In genomic region chr10:21214329-21214728, GRCh38 we compare ENCODE assay signal across 30 cellular contexts.
"Had no signal": no experiment of that assay in that cellular context is flagged by ENCODE, and none has a peak within 500 bp of the region (broad histone marks: within the 10 kb centered on the region; RNA-seq: fewer than 3 reads in every experiment).

No MANE protein-coding gene starts in this region.

- H3K27me3 ChIP-seq: left lung, pancreas, sigmoid colon, tibial nerve, upper lobe of left lung had no signal

- H3K27ac Mint-ChIP-seq: immature natural killer cell; mesothelial cell of epicardium; naive thymus-derived CD4-positive, alpha-beta T cell; natural killer cell treated with Interleukin-12 subunit alpha and Interleukin-12 subunit beta and Interleukin-15 and Interleukin-18, amount 100 ng/mL, for 72 hours; stimulated activated memory B cell treated with anti-CD40 and anti-IgM and Interleukin-4, amounts not matched to agents 10 μg/mL and 1 μg/mL and 100 μg/mL, for 72 hours; stimulated activated naive CD8-positive, alpha-beta T cell treated with anti-CD3 and anti-CD28 coated beads, Interleukin-15, amount 100 ng/mL, for 72 hours had no signal

- H3K27me3 Mint-ChIP-seq: stimulated activated memory B cell treated with anti-CD40 and anti-IgM and Interleukin-4, amounts not matched to agents 10 μg/mL and 1 μg/mL and 100 μg/mL, for 72 hours had no signal

- H3K9me3 ChIP-seq: left lung, lower lobe of right lung, pancreas, prostate gland, sigmoid colon, upper lobe of left lung had no signal

- H3K9me3 Mint-ChIP-seq: immature natural killer cell; natural killer cell treated with Interleukin-12 subunit alpha and Interleukin-12 subunit beta and Interleukin-15 and Interleukin-18, amount 100 ng/mL, for 72 hours; stimulated activated memory B cell treated with anti-CD40 and anti-IgM and Interleukin-4, amounts not matched to agents 10 μg/mL and 1 μg/mL and 100 μg/mL, for 72 hours; stimulated activated naive CD8-positive, alpha-beta T cell treated with anti-CD3 and anti-CD28 coated beads, Interleukin-15, amount 100 ng/mL, for 72 hours had no signal

- H3K4me1 Mint-ChIP-seq: immature natural killer cell; naive thymus-derived CD4-positive, alpha-beta T cell; stimulated activated memory B cell treated with anti-CD40 and anti-IgM and Interleukin-4, amounts not matched to agents 10 μg/mL and 1 μg/mL and 100 μg/mL, for 72 hours; stimulated activated naive CD8-positive, alpha-beta T cell treated with anti-CD3 and anti-CD28 coated beads, Interleukin-15, amount 100 ng/mL, for 72 hours had no signal

- H3K36me3 Mint-ChIP-seq: immature natural killer cell; mesothelial cell of epicardium; naive thymus-derived CD4-positive, alpha-beta T cell; natural killer cell treated with Interleukin-12 subunit alpha and Interleukin-12 subunit beta and Interleukin-15 and Interleukin-18, amount 100 ng/mL, for 72 hours; stimulated activated memory B cell treated with anti-CD40 and anti-IgM and Interleukin-4, amounts not matched to agents 10 μg/mL and 1 μg/mL and 100 μg/mL, for 72 hours had no signal

- H3K27ac ChIP-seq: left lung, lower lobe of right lung, pancreas, prostate gland, sigmoid colon, tibial nerve, upper lobe of left lung had no signal

- H3K36me3 ChIP-seq: left lung, lower lobe of right lung, pancreas, prostate gland, sigmoid colon, tibial nerve, upper lobe of left lung had no signal

- H3K4me3 ChIP-seq: left lung, lower lobe of right lung, pancreas, prostate gland, sigmoid colon, smooth muscle cell, tibial nerve, upper lobe of left lung had no signal

- ATAC-seq: left colon; left lung; lower lobe of right lung; naive thymus-derived CD4-positive, alpha-beta T cell; natural killer cell treated with Interleukin-12 subunit alpha and Interleukin-12 subunit beta and Interleukin-15 and Interleukin-18, amount 100 ng/mL, for 72 hours; pancreas; right cardiac atrium; stimulated activated memory B cell treated with anti-CD40 and anti-IgM and Interleukin-4, amounts not matched to agents 10 μg/mL and 1 μg/mL and 100 μg/mL, for 72 hours; stimulated activated naive CD8-positive, alpha-beta T cell treated with anti-CD3 and anti-CD28 coated beads, Interleukin-15, amount 100 ng/mL, for 72 hours had no signal

- H3K4me1 ChIP-seq: left lung, lower lobe of right lung, pancreas, prostate gland, sigmoid colon had no signal

- DNase-seq: hypothalamus; immature natural killer cell; kidney; left colon; left lung; lower lobe of right lung; mammary epithelial cell; mesenchymal stem cell; naive thymus-derived CD4-positive, alpha-beta T cell; nucleus accumbens; pancreas; posterior cingulate gyrus; retina; right cardiac atrium; sigmoid colon; stimulated activated CD4-positive, alpha-beta T cell treated with anti-CD3 and anti-CD28 coated beads, Interleukin-1b, Interleukin-23, amount 100 ng/mL, for 48 hours; stimulated activated CD4-positive, alpha-beta T cell treated with anti-CD3 and anti-CD28 coated beads, Interleukin-2, amount 100 ng/mL, for 48 hours; stimulated activated CD4-positive, alpha-beta T cell treated with anti-CD3 and anti-CD28 coated beads, Interleukin-4, amount 100 ng/mL, for 4 hours; stimulated activated CD8-positive, alpha-beta memory T cell treated with anti-CD3 and anti-CD28 coated beads, Interleukin-4, amount 100 ng/mL, for 48 hours; stimulated activated naive CD4-positive, alpha-beta T cell treated with Interleukin-2 at 50 U/mL for 16 hours; stimulated activated naive CD8-positive, alpha-beta T cell treated with anti-CD3 and anti-CD28 coated beads, Interleukin-15, amount 100 ng/mL, for 72 hours; substantia nigra; upper lobe of left lung had no signal

- H3K4me3 Mint-ChIP-seq: immature natural killer cell; mesothelial cell of epicardium; naive thymus-derived CD4-positive, alpha-beta T cell; natural killer cell treated with Interleukin-12 subunit alpha and Interleukin-12 subunit beta and Interleukin-15 and Interleukin-18, amount 100 ng/mL, for 72 hours; stimulated activated memory B cell treated with anti-CD40 and anti-IgM and Interleukin-4, amounts not matched to agents 10 μg/mL and 1 μg/mL and 100 μg/mL, for 72 hours; stimulated activated naive CD8-positive, alpha-beta T cell treated with anti-CD3 and anti-CD28 coated beads, Interleukin-15, amount 100 ng/mL, for 72 hours had no signal

- H3K4me2 ChIP-seq: smooth muscle cell had no signal

- FAIRE-seq: islet of Langerhans, kidney, pancreas had no signal
